Comparison of ENCODE assay signal across 26 cellular contexts in the genomic region with DNA sequence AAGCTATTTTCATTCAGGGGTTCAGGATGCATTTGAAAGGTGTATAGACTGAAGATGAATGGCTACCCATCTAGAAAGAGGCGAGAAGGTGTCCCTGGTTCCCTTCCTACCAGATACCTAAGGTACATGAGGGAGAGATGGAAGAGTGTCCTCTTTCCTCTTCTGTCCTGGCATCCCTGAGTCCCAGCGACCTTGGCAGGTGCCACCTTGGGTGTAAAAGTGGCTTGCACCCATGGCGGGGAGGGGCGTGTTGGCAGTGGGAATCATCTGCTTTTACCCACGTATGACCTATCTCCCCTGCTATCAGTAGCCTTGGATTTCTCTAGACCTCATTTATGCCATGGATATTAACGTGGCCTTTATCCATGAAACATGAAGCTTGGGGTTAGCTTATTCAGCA.
"Had no signal": no experiment of that assay in that cellular context is flagged by ENCODE, and none has a peak within 500 bp of the region (broad histone marks: within the 10 kb centered on the region; RNA-seq: fewer than 3 reads in every experiment).

No MANE protein-coding gene starts in this region.

- H3K27me3 ChIP-seq: colonic mucosa, esophagus squamous epithelium, gastrocnemius medialis, heart right ventricle, left lung had no signal

- DNase-seq: colonic mucosa; cortex of kidney; effector CD8-positive, alpha-beta T cell; effector memory CD8-positive, alpha-beta T cell; endodermal cell; erythroblast; esophagus squamous epithelium; foreskin melanocyte; gastrocnemius medialis; glutamatergic neuron; head of caudate nucleus; heart right ventricle; hippocampal formation; left cardiac atrium; left ventricle myocardium superior; lower lobe of right lung; mesenchymal stem cell; mucosa of descending colon had no signal

- H3K27ac Mint-ChIP-seq: dendritic cell treated with granulocyte-macrophage colony-stimulating factor and Interleukin-4, amounts not matched to agents 40 ng/mL and 50 ng/mL, for 4 days; effector memory CD8-positive, alpha-beta T cell; endodermal cell; mesothelial cell of epicardium had no signal

- H3K27ac ChIP-seq: colonic mucosa, epithelial cell of prostate, esophagus squamous epithelium, gastrocnemius medialis, heart right ventricle, left lung, lower lobe of right lung had no signal

- H3K4me3 ChIP-seq: colonic mucosa, esophagus squamous epithelium, gastrocnemius medialis, heart right ventricle, left lung, lower lobe of right lung, mucosa of descending colon had no signal

- H3K36me3 Mint-ChIP-seq: mesothelial cell of epicardium had no signal

- H3K4me1 ChIP-seq: colonic mucosa, esophagus squamous epithelium, gastrocnemius medialis, heart right ventricle, left lung, lower lobe of right lung had no signal

- H3K9me3 ChIP-seq: colonic mucosa, esophagus squamous epithelium, gastrocnemius medialis, heart right ventricle, lower lobe of right lung, mucosa of descending colon had no signal

- H3K4me3 Mint-ChIP-seq: dendritic cell treated with granulocyte-macrophage colony-stimulating factor and Interleukin-4, amounts not matched to agents 40 ng/mL and 50 ng/mL, for 4 days; effector memory CD8-positive, alpha-beta T cell; endodermal cell; mesothelial cell of epicardium had no signal

- H3K4me1 Mint-ChIP-seq: endodermal cell had no signal

- ATAC-seq: effector memory CD8-positive, alpha-beta T cell; esophagus mucosa; gastrocnemius medialis; heart right ventricle; left cardiac atrium; left lung; left ventricle myocardium superior; lower lobe of right lung; mucosa of descending colon had no signal

- FAIRE-seq: endometrium, islet of Langerhans, keratinocyte had no signal

- H3K27me3 Mint-ChIP-seq: dendritic cell treated with granulocyte-macrophage colony-stimulating factor and Interleukin-4, amounts not matched to agents 40 ng/mL and 50 ng/mL, for 4 days; effector memory CD8-positive, alpha-beta T cell had no signal

- H3K36me3 ChIP-seq: colonic mucosa, esophagus squamous epithelium, gastrocnemius medialis, heart right ventricle, left lung, lower lobe of right lung had no signal
